Comparison of ENCODE assay signal across 1 cellular context in the genomic region with DNA sequence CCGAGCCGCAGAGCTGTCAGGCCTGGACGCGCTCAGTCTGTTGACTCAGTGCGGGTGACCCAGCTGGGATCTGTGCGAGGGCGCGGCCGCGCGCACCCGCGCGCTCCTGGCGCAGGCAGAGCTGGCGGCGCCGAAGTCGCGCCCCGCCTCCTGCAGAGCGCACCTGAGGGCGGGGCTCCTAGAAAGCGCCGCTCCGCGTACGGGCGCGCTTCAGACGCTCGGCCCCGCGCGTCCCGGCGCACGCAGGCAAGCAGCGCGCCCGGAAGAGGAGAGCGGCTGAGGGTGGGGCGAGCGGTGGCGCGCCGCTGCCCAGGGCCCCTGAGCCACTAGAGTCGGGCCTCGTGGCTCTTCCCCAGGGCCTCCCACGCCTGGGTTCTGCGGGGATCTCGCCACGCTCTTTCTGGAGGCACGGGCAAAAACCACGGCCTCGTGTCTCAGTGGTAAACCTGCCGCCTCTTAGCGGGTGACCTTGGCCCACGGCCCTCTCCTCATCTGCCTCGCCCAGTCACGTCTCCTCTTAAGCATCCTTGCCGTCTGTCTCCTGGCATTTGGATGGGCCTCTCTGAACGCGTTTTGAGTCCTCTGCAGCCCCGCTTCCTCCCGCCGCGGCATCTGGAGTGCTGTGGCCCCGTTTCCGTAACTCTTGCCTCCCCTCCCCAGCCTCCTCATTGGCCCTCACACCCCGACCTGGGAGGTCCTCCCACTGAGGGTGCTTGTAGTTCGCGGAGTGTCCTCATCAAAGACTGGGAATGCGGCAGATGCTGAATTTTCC.
TF ChIP-seq lines count a peak whose summit lies in the region.

A gene with protein sequence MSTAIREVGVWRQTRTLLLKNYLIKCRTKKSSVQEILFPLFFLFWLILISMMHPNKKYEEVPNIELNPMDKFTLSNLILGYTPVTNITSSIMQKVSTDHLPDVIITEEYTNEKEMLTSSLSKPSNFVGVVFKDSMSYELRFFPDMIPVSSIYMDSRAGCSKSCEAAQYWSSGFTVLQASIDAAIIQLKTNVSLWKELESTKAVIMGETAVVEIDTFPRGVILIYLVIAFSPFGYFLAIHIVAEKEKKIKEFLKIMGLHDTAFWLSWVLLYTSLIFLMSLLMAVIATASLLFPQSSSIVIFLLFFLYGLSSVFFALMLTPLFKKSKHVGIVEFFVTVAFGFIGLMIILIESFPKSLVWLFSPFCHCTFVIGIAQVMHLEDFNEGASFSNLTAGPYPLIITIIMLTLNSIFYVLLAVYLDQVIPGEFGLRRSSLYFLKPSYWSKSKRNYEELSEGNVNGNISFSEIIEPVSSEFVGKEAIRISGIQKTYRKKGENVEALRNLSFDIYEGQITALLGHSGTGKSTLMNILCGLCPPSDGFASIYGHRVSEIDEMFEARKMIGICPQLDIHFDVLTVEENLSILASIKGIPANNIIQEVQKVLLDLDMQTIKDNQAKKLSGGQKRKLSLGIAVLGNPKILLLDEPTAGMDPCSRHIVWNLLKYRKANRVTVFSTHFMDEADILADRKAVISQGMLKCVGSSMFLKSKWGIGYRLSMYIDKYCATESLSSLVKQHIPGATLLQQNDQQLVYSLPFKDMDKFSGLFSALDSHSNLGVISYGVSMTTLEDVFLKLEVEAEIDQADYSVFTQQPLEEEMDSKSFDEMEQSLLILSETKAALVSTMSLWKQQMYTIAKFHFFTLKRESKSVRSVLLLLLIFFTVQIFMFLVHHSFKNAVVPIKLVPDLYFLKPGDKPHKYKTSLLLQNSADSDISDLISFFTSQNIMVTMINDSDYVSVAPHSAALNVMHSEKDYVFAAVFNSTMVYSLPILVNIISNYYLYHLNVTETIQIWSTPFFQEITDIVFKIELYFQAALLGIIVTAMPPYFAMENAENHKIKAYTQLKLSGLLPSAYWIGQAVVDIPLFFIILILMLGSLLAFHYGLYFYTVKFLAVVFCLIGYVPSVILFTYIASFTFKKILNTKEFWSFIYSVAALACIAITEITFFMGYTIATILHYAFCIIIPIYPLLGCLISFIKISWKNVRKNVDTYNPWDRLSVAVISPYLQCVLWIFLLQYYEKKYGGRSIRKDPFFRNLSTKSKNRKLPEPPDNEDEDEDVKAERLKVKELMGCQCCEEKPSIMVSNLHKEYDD (N-terminal part only) (minus strand): TSS at position 74 of the 772 bp plus-strand sequence. CDS start 12,718 bp downstream, outside the sequence.

TF ChIP-seq in HepG2, 621 proteins besides CTCF, POLR2A, EP300 and RAD21 (continued from another document and continues in another):
- 0 out of 2 replicates have a peak, but pooled peaks have one; percentile 50 for TF ChIP-seq HMG20B (CRISPR knock-in tag; conservative IDR thresholded peaks at IDR 0.05)
- TF ChIP-seq ZNF543 (CRISPR knock-in tag; IDR thresholded peaks at IDR 0.05): peak; percentile 76; the same call in 1 of the 2 replicates
- peak; percentile 50; the same call in 1 of the 2 replicates for TF ChIP-seq NCOA1 (CRISPR knock-in tag; IDR thresholded peaks at IDR 0.05)
- TF ChIP-seq, protein P1, sequence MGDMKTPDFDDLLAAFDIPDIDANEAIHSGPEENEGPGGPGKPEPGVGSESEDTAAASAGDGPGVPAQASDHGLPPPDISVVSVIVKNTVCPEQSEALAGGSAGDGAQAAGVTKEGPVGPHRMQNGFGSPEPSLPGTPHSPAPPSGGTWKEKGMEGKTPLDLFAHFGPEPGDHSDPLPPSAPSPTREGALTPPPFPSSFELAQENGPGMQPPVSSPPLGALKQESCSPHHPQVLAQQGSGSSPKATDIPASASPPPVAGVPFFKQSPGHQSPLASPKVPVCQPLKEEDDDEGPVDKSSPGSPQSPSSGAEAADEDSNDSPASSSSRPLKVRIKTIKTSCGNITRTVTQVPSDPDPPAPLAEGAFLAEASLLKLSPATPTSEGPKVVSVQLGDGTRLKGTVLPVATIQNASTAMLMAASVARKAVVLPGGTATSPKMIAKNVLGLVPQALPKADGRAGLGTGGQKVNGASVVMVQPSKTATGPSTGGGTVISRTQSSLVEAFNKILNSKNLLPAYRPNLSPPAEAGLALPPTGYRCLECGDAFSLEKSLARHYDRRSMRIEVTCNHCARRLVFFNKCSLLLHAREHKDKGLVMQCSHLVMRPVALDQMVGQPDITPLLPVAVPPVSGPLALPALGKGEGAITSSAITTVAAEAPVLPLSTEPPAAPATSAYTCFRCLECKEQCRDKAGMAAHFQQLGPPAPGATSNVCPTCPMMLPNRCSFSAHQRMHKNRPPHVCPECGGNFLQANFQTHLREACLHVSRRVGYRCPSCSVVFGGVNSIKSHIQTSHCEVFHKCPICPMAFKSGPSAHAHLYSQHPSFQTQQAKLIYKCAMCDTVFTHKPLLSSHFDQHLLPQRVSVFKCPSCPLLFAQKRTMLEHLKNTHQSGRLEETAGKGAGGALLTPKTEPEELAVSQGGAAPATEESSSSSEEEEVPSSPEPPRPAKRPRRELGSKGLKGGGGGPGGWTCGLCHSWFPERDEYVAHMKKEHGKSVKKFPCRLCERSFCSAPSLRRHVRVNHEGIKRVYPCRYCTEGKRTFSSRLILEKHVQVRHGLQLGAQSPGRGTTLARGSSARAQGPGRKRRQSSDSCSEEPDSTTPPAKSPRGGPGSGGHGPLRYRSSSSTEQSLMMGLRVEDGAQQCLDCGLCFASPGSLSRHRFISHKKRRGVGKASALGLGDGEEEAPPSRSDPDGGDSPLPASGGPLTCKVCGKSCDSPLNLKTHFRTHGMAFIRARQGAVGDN (CRISPR knock-in tag; IDR thresholded peaks at IDR 0.05): peak; percentile 98
- TF ChIP-seq, protein P2, sequence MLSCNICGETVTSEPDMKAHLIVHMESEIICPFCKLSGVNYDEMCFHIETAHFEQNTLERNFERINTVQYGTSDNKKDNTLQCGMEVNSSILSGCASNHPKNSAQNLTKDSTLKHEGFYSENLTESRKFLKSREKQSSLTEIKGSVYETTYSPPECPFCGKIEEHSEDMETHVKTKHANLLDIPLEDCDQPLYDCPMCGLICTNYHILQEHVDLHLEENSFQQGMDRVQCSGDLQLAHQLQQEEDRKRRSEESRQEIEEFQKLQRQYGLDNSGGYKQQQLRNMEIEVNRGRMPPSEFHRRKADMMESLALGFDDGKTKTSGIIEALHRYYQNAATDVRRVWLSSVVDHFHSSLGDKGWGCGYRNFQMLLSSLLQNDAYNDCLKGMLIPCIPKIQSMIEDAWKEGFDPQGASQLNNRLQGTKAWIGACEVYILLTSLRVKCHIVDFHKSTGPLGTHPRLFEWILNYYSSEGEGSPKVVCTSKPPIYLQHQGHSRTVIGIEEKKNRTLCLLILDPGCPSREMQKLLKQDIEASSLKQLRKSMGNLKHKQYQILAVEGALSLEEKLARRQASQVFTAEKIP (CRISPR knock-in tag; IDR thresholded peaks at IDR 0.05; ENCODE audit: borderline replicate concordance): no peak
- TF ChIP-seq TMF1 (CRISPR knock-in tag; IDR thresholded peaks at IDR 0.05; ENCODE audit: low read depth): peak; percentile 77
- TF ChIP-seq ZNF34 (CRISPR knock-in tag; IDR thresholded peaks at IDR 0.05; ENCODE audit: borderline replicate concordance): 0 out of 2 replicates have a peak, but pooled peaks have one; percentile 55
- TF ChIP-seq AGO2 (optimal IDR thresholded peaks at IDR 0.05; ENCODE audit: low read depth, low read length): peak; percentile 62
- TF ChIP-seq, protein P3, sequence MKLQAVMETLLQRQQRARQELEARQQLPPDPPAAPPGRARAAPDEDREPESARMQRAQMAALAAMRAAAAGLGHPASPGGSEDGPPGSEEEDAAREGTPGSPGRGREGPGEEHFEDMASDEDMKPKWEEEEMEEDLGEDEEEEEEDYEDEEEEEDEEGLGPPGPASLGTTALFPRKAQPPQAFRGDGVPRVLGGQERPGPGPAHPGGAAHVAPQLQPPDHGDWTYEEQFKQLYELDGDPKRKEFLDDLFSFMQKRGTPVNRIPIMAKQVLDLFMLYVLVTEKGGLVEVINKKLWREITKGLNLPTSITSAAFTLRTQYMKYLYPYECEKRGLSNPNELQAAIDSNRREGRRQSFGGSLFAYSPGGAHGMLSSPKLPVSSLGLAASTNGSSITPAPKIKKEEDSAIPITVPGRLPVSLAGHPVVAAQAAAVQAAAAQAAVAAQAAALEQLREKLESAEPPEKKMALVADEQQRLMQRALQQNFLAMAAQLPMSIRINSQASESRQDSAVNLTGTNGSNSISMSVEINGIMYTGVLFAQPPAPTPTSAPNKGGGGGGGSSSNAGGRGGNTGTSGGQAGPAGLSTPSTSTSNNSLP (IDR thresholded peaks at IDR 0.05; ENCODE audit: low read depth, low read length): no peak
- 0 out of 2 replicates have a peak, but pooled peaks have one; percentile 39 for TF ChIP-seq TOPORS (CRISPR knock-in tag; IDR thresholded peaks at IDR 0.05)
- TF ChIP-seq ZNF431 (CRISPR knock-in tag; IDR thresholded peaks at IDR 0.05; ENCODE audit: borderline replicate concordance, low read depth): peak; percentile 27; the same call in 1 of the 2 replicates
- 0 out of 2 replicates have a peak, but pooled peaks have one; percentile 6 for TF ChIP-seq SOX5 (CRISPR knock-in tag; IDR thresholded peaks at IDR 0.05; ENCODE audit: borderline replicate concordance)
- no peak for TF ChIP-seq ZNF230 (CRISPR knock-in tag; IDR thresholded peaks at IDR 0.05)
- TF ChIP-seq ARHGAP35 (CRISPR knock-in tag; IDR thresholded peaks at IDR 0.05; ENCODE audit: borderline replicate concordance): peak; percentile 53; the same call in 1 of the 2 replicates
- TF ChIP-seq ZNF891 (CRISPR knock-in tag; IDR thresholded peaks at IDR 0.05): peak; percentile 92; the same call in 1 of the 2 replicates
- TF ChIP-seq, protein P4, sequence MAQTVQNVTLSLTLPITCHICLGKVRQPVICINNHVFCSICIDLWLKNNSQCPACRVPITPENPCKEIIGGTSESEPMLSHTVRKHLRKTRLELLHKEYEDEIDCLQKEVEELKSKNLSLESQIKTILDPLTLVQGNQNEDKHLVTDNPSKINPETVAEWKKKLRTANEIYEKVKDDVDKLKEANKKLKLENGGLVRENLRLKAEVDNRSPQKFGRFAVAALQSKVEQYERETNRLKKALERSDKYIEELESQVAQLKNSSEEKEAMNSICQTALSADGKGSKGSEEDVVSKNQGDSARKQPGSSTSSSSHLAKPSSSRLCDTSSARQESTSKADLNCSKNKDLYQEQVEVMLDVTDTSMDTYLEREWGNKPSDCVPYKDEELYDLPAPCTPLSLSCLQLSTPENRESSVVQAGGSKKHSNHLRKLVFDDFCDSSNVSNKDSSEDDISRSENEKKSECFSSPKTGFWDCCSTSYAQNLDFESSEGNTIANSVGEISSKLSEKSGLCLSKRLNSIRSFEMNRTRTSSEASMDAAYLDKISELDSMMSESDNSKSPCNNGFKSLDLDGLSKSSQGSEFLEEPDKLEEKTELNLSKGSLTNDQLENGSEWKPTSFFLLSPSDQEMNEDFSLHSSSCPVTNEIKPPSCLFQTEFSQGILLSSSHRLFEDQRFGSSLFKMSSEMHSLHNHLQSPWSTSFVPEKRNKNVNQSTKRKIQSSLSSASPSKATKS (CRISPR knock-in tag; IDR thresholded peaks at IDR 0.05): peak; percentile 72; the same call in 1 of the 2 replicates
- 0 out of 2 replicates have a peak, but pooled peaks have one; percentile 46 for TF ChIP-seq ZNF12 (CRISPR knock-in tag; IDR thresholded peaks at IDR 0.05)
- no peak for TF ChIP-seq ZNF589 (CRISPR knock-in tag; conservative IDR thresholded peaks at IDR 0.05)
- TF ChIP-seq PHF8 (CRISPR knock-in tag; IDR thresholded peaks at IDR 0.05): peak; percentile 91
- TF ChIP-seq ZMYM3 (CRISPR knock-in tag; IDR thresholded peaks at IDR 0.05): no peak; the same call in 1 of the 2 replicates
- TF ChIP-seq, protein P5, sequence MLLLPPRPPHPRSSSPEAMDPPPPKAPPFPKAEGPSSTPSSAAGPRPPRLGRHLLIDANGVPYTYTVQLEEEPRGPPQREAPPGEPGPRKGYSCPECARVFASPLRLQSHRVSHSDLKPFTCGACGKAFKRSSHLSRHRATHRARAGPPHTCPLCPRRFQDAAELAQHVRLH (CRISPR knock-in tag; IDR thresholded peaks at IDR 0.05; ENCODE audit: borderline replicate concordance, low read depth): peak; percentile 71; the same call in 1 of the 2 replicates
- TF ChIP-seq XRCC5 (optimal IDR thresholded peaks at IDR 0.05; ENCODE audit: low read length): peak; percentile 52
- no peak for TF ChIP-seq FOXP1 (IDR thresholded peaks at IDR 0.05)
- no peak; the same call in none of the 2 replicates for TF ChIP-seq FOXP1 (CRISPR knock-in tag; IDR thresholded peaks at IDR 0.05)
- TF ChIP-seq MEIS1 (CRISPR knock-in tag; IDR thresholded peaks at IDR 0.05; ENCODE audit: borderline replicate concordance): peak; percentile 25; the same call in 1 of the 2 replicates
- TF ChIP-seq, protein P6, sequence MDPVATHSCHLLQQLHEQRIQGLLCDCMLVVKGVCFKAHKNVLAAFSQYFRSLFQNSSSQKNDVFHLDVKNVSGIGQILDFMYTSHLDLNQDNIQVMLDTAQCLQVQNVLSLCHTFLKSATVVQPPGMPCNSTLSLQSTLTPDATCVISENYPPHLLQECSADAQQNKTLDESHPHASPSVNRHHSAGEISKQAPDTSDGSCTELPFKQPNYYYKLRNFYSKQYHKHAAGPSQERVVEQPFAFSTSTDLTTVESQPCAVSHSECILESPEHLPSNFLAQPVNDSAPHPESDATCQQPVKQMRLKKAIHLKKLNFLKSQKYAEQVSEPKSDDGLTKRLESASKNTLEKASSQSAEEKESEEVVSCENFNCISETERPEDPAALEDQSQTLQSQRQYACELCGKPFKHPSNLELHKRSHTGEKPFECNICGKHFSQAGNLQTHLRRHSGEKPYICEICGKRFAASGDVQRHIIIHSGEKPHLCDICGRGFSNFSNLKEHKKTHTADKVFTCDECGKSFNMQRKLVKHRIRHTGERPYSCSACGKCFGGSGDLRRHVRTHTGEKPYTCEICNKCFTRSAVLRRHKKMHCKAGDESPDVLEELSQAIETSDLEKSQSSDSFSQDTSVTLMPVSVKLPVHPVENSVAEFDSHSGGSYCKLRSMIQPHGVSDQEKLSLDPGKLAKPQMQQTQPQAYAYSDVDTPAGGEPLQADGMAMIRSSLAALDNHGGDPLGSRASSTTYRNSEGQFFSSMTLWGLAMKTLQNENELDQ (CRISPR knock-in tag; IDR thresholded peaks at IDR 0.05; ENCODE audit: borderline replicate concordance): 0 out of 2 replicates have a peak, but pooled peaks have one; percentile 74
- peak; percentile 67 for TF ChIP-seq GFI1 (CRISPR knock-in tag; IDR thresholded peaks at IDR 0.05; ENCODE audit: borderline replicate concordance)
- TF ChIP-seq KDM3A (CRISPR knock-in tag; IDR thresholded peaks at IDR 0.05; ENCODE audit: low read depth): no peak; the same call in 1 of the 2 replicates
- TF ChIP-seq TGIF2 (CRISPR knock-in tag; IDR thresholded peaks at IDR 0.05): peak; percentile 89
- TF ChIP-seq, protein P7, sequence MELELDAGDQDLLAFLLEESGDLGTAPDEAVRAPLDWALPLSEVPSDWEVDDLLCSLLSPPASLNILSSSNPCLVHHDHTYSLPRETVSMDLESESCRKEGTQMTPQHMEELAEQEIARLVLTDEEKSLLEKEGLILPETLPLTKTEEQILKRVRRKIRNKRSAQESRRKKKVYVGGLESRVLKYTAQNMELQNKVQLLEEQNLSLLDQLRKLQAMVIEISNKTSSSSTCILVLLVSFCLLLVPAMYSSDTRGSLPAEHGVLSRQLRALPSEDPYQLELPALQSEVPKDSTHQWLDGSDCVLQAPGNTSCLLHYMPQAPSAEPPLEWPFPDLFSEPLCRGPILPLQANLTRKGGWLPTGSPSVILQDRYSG (CRISPR knock-in tag; IDR thresholded peaks at IDR 0.05): peak; percentile 80
- TF ChIP-seq, protein P8, sequence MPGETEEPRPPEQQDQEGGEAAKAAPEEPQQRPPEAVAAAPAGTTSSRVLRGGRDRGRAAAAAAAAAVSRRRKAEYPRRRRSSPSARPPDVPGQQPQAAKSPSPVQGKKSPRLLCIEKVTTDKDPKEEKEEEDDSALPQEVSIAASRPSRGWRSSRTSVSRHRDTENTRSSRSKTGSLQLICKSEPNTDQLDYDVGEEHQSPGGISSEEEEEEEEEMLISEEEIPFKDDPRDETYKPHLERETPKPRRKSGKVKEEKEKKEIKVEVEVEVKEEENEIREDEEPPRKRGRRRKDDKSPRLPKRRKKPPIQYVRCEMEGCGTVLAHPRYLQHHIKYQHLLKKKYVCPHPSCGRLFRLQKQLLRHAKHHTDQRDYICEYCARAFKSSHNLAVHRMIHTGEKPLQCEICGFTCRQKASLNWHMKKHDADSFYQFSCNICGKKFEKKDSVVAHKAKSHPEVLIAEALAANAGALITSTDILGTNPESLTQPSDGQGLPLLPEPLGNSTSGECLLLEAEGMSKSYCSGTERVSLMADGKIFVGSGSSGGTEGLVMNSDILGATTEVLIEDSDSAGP (CRISPR knock-in tag; IDR thresholded peaks at IDR 0.05; ENCODE audit: borderline replicate concordance): peak; percentile 92
